8 cellular contexts compared by ENCODE assay signal in genomic region chr1:16777821-16778220, GRCh38. TPM values are rescaled to one million over a fixed set of nuclear protein-coding genes. Genes with fewer than 3 reads are reported as not detected.
"Had no signal": no experiment of that assay in that cellular context is flagged by ENCODE, and none has a peak within 500 bp of the region (broad histone marks: within the 10 kb centered on the region; RNA-seq: fewer than 3 reads in every experiment).

No MANE protein-coding gene starts in this region.

RNA-seq across cellular contexts. Expression of gene RNU1-4, which starts 37.5 kb away (rescaled TPM):
- polyA plus RNA-seq: cardiac muscle cell; esophagus; fibroblast of lung; foreskin keratinocyte; heart left ventricle; hepatocyte; naive thymus-derived CD4-positive, alpha-beta T cell; ovary had no signal
